8 cellular contexts compared by ENCODE assay signal in genomic region chr17:58513391-58513912, GRCh38. TPM values are rescaled to one million over a fixed set of nuclear protein-coding genes. Genes with fewer than 3 reads are reported as not detected.
A peak's percentile ranks its signal among the peaks of the same experiment; 100 is the strongest.
DNase-seq lines count a peak whose midpoint lies in the region; ATAC-seq, FAIRE-seq and TF ChIP-seq lines count a peak whose summit lies in the region.

No MANE protein-coding gene starts in this region.

- H3K9ac ChIP-seq in iPS-18a (ENCODE audit: low read length) = peak overlapping the region; percentile 76

- CTCF ChIA-PET in activated CD8-positive, alpha-beta memory T cell treated with anti-CD3 and anti-CD28 coated beads, Interleukin-2, amount 10 ng/mL, durations not matched to agents 7 days and 5 days (lab: Charles Lee) = interaction anchor here (0.8 to 1.2 kb wide), 2 partner anchors 23 to 26 kb away, joined by 3 to 4 read pairs; no protein-coding TSS in a partner anchor

- peaks cover 33% of the 10 kb centered on the region for H3K36me3 ChIP-seq in iPS-18a (ENCODE audit: control insufficient read depth, low read depth, low read length)

- H3K27me3 Mint-ChIP-seq in activated CD8-positive, alpha-beta memory T cell treated with anti-CD3 and anti-CD28 coated beads, Interleukin-2, amount 10 ng/mL, durations not matched to agents 7 days and 5 days = peaks cover 3% of the 10 kb centered on the region
- no peaks in the 10 kb centered on the region for H3K27me3 Mint-ChIP-seq in stimulated activated naive CD8-positive, alpha-beta T cell treated with anti-CD3 and anti-CD28 coated beads, Interleukin-15, amount 100 ng/mL, for 72 hours

- H3K36me3 Mint-ChIP-seq in activated CD8-positive, alpha-beta memory T cell treated with anti-CD3 and anti-CD28 coated beads, Interleukin-2, amount 10 ng/mL, durations not matched to agents 7 days and 5 days = peaks cover 25% of the 10 kb centered on the region

- no peaks in the 10 kb centered on the region for H3K27me3 ChIP-seq in iPS-18a (ENCODE audit: control insufficient read depth, insufficient read depth, low read length)

- DNase-seq in activated T-cell treated with anti-CD3 and anti-CD28 coated beads for 24 hours (ENCODE audit: low read depth) (peak; percentile 25), D721Med (ENCODE audit: insufficient read length, low spot score) (no peak), NCI-H446 (lab: John Stamatoyannopoulos, UW) (no peak), GF-D8 (lab: John Stamatoyannopoulos, UW) (no peak)
- DNase-seq in activated T-cell treated with anti-CD3 and anti-CD28 coated beads, Interleukin-2, amount 50 U/mL, for 1 hour = no peak
- DNase-seq in activated CD8-positive, alpha-beta memory T cell treated with anti-CD3 and anti-CD28 coated beads, Interleukin-2, amount 10 ng/mL, durations not matched to agents 7 days and 5 days = no peak
- peak in 1 of 2 donors; percentile 63 for DNase-seq in stimulated activated naive CD8-positive, alpha-beta T cell treated with anti-CD3 and anti-CD28 coated beads, Interleukin-15, amount 100 ng/mL, for 72 hours

- ATAC-seq in activated CD8-positive, alpha-beta memory T cell treated with anti-CD3 and anti-CD28 coated beads, Interleukin-2, amount 10 ng/mL, durations not matched to agents 7 days and 5 days = no peak
- no peak for ATAC-seq in stimulated activated naive CD8-positive, alpha-beta T cell treated with anti-CD3 and anti-CD28 coated beads, Interleukin-15, amount 100 ng/mL, for 72 hours

- H3K9me3 ChIP-seq in iPS-18a (ENCODE audit: control insufficient read depth, low read depth, low read length) = no peaks in the 10 kb centered on the region

- peak overlapping the region; percentile 70 for H3K4me3 ChIP-seq in iPS-18a (ENCODE audit: low read length)

- no peak for FAIRE-seq in D721Med (lab: Jason Lieb, UNC)

- peak overlapping the region; percentile 84 for H3K4me3 Mint-ChIP-seq in activated CD8-positive, alpha-beta memory T cell treated with anti-CD3 and anti-CD28 coated beads, Interleukin-2, amount 10 ng/mL, durations not matched to agents 7 days and 5 days
- H3K4me3 Mint-ChIP-seq in stimulated activated naive CD8-positive, alpha-beta T cell treated with anti-CD3 and anti-CD28 coated beads, Interleukin-15, amount 100 ng/mL, for 72 hours = peak overlapping the region; percentile 89 to 97

- H3K9me3 Mint-ChIP-seq in activated CD8-positive, alpha-beta memory T cell treated with anti-CD3 and anti-CD28 coated beads, Interleukin-2, amount 10 ng/mL, durations not matched to agents 7 days and 5 days (ENCODE audit: low read depth) = no peaks in the 10 kb centered on the region
- no peaks in the 10 kb centered on the region for H3K9me3 Mint-ChIP-seq in stimulated activated naive CD8-positive, alpha-beta T cell treated with anti-CD3 and anti-CD28 coated beads, Interleukin-15, amount 100 ng/mL, for 72 hours

- peak overlapping the region; percentile 77 for H3K27ac Mint-ChIP-seq in activated CD8-positive, alpha-beta memory T cell treated with anti-CD3 and anti-CD28 coated beads, Interleukin-2, amount 10 ng/mL, durations not matched to agents 7 days and 5 days
- H3K27ac Mint-ChIP-seq in stimulated activated naive CD8-positive, alpha-beta T cell treated with anti-CD3 and anti-CD28 coated beads, Interleukin-15, amount 100 ng/mL, for 72 hours = peak overlapping the region; percentile 75 to 82

- no peak overlapping the region for H3K27ac ChIP-seq in iPS-18a (ENCODE audit: low read length)

- TF ChIP-seq CTCF in D721Med (IDR thresholded peaks at IDR 0.05; ENCODE audit: insufficient read depth, missing control alignments) = no peak

- peaks cover 59% of the 10 kb centered on the region for H3K4me1 Mint-ChIP-seq in activated CD8-positive, alpha-beta memory T cell treated with anti-CD3 and anti-CD28 coated beads, Interleukin-2, amount 10 ng/mL, durations not matched to agents 7 days and 5 days
- H3K4me1 Mint-ChIP-seq in stimulated activated naive CD8-positive, alpha-beta T cell treated with anti-CD3 and anti-CD28 coated beads, Interleukin-15, amount 100 ng/mL, for 72 hours = peaks cover 73% of the 10 kb centered on the region

- peaks cover 15% of the 10 kb centered on the region for H3K4me1 ChIP-seq in iPS-18a (ENCODE audit: control insufficient read depth, low read depth, low read length)

RNA-seq across cellular contexts. Expression of gene MTMR4, which starts 1.0 kb away (rescaled TPM):
- 10 to 100 TPM; 57.9 to 63.8 TPM for total RNA-seq in activated CD8-positive, alpha-beta memory T cell treated with anti-CD3 and anti-CD28 coated beads, Interleukin-2, amount 10 ng/mL, durations not matched to agents 7 days and 5 days

RNA-seq across cellular contexts. Expression of gene HSF5, which starts 25.2 kb away (rescaled TPM):
- total RNA-seq in activated CD8-positive, alpha-beta memory T cell treated with anti-CD3 and anti-CD28 coated beads, Interleukin-2, amount 10 ng/mL, durations not matched to agents 7 days and 5 days = under 1 TPM; 0.41 to 0.61 TPM
